ENCODE assay signal across 7 cellular contexts in the genomic region with DNA sequence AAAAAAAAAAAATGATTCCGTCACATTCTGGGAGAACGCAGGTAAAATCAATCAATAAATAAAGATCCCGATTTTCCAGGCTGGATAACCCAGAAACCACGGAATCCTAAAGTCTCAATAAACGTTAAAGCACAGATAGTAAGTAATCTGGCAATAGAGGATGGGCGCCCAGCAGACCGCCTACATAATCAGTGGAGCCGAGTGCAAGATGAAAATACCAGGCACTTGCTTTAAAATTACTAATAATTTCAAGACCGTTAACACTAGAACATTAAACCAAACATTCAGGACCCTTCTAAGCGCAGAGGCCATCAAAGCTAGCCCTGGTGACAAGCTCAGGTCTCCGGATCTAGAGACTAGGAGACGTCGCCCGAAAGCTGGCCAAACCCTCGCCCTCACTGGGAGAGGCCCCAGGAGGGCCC. TPM values are rescaled to one million over a fixed set of nuclear protein-coding genes. Genes with fewer than 3 reads are reported as not detected.
DNase-seq lines count a peak whose midpoint lies in the region; ATAC-seq and TF ChIP-seq lines count a peak whose summit lies in the region.

No MANE protein-coding gene starts in this region.

- peaks cover 28% of the 10 kb centered on the region for H3K4me1 Mint-ChIP-seq in activated CD8-positive, alpha-beta T cell treated with anti-CD3 and anti-CD28 coated beads for 36 hours (ENCODE audit: low read depth)
- peaks cover 25 to 29% of the 10 kb centered on the region in 2 donors for H3K4me1 Mint-ChIP-seq in stimulated activated naive B cell treated with anti-CD40 and anti-IgM and Interleukin-4, amounts not matched to agents 10 μg/mL and 1 μg/mL and 100 μg/mL, for 72 hours

- peaks cover 18% of the 10 kb centered on the region for H3K36me3 Mint-ChIP-seq in activated CD8-positive, alpha-beta T cell treated with anti-CD3 and anti-CD28 coated beads for 36 hours (ENCODE audit: low read depth)
- peaks cover 15 to 32% of the 10 kb centered on the region in 2 donors for H3K36me3 Mint-ChIP-seq in stimulated activated naive B cell treated with anti-CD40 and anti-IgM and Interleukin-4, amounts not matched to agents 10 μg/mL and 1 μg/mL and 100 μg/mL, for 72 hours

- no CpG with 5 or more reads among the region's 15 CpGs for WGBS in iPS DF 6.9 (ENCODE audit: insufficient coverage, insufficient read length)

- H3K9me3 Mint-ChIP-seq in activated CD8-positive, alpha-beta T cell treated with anti-CD3 and anti-CD28 coated beads for 36 hours = no peaks in the 10 kb centered on the region
- H3K9me3 Mint-ChIP-seq in stimulated activated naive B cell treated with anti-CD40 and anti-IgM and Interleukin-4, amounts not matched to agents 10 μg/mL and 1 μg/mL and 100 μg/mL, for 72 hours = no peaks in the 10 kb centered on the region

- H3K27me3 ChIP-seq in HL-60 (ENCODE audit: insufficient read depth, poor library complexity, severe bottlenecking) (no peaks in the 10 kb centered on the region), iPS DF 6.9 (ENCODE audit: control insufficient read depth, insufficient read depth, low read length) (no peaks in the 10 kb centered on the region)

- 0 out of 2 replicates have a peak, but pooled peaks cover 2% of the 10 kb centered on the region for H3K36me3 ChIP-seq in iPS DF 6.9 (ENCODE audit: control insufficient read depth, insufficient read depth, low read length)

- intact Hi-C loops in activated CD8-positive, alpha-beta T cell treated with anti-CD3 and anti-CD28 coated beads for 36 hours (cut with micrococcal nuclease) = no loop called here

- peak overlapping the region; percentile 98 for H3K4me3 Mint-ChIP-seq in activated CD8-positive, alpha-beta T cell treated with anti-CD3 and anti-CD28 coated beads for 36 hours
- peak overlapping the region; percentile 97 to 99 for H3K4me3 Mint-ChIP-seq in stimulated activated naive B cell treated with anti-CD40 and anti-IgM and Interleukin-4, amounts not matched to agents 10 μg/mL and 1 μg/mL and 100 μg/mL, for 72 hours

- no peak for TF ChIP-seq CTCF in HL-60 (IDR thresholded peaks at IDR 0.05; ENCODE audit: insufficient read depth, low read length)
- no peak for TF ChIP-seq CTCF in activated CD8-positive, alpha-beta T cell treated with anti-CD3 and anti-CD28 coated beads for 36 hours (IDR thresholded peaks at IDR 0.05)

- POLR2A ChIA-PET in activated CD8-positive, alpha-beta T cell treated with anti-CD3 and anti-CD28 coated beads for 36 hours (lab: Charles Lee) = interaction anchor here (0.9 to 7.0 kb wide), 17 partner anchors 9 to 125 kb away, joined by 3 to 62 read pairs (median 11); a partner anchor contains a TSS

- H3K4me1 ChIP-seq in iPS DF 6.9 (ENCODE audit: control insufficient read depth, insufficient read depth, low read length) = no peaks in the 10 kb centered on the region

- H3K4me3 ChIP-seq in HL-60 (replicated peaks; ENCODE audit: insufficient read depth, low read length) (peak overlapping the region; percentile 65), iPS DF 6.9 (ENCODE audit: low read length) (peak overlapping the region; percentile 83)

- peak overlapping the region; percentile 97 for H3K27ac ChIP-seq in HL-60 (replicated peaks)
- H3K27ac ChIP-seq in iPS DF 6.9 (ENCODE audit: low read length) = no peak overlapping the region

- peak overlapping the region; percentile 99 for H3K27ac Mint-ChIP-seq in activated CD8-positive, alpha-beta T cell treated with anti-CD3 and anti-CD28 coated beads for 36 hours
- H3K27ac Mint-ChIP-seq in stimulated activated naive B cell treated with anti-CD40 and anti-IgM and Interleukin-4, amounts not matched to agents 10 μg/mL and 1 μg/mL and 100 μg/mL, for 72 hours = peak overlapping the region; percentile 100

- ATAC-seq in activated CD8-positive, alpha-beta T cell treated with anti-CD3 and anti-CD28 coated beads for 36 hours = no peak
- ATAC-seq in stimulated activated naive B cell treated with anti-CD40 and anti-IgM and Interleukin-4, amounts not matched to agents 10 μg/mL and 1 μg/mL and 100 μg/mL, for 72 hours (replicated peaks) = no peak
- ATAC-seq in HG03457 (IDR thresholded peaks at IDR 0.05; ENCODE audit: unreplicated experiment) (no peak), GM18861 (IDR thresholded peaks at IDR 0.05; ENCODE audit: unreplicated experiment) (no peak)

- H3K27me3 Mint-ChIP-seq in activated CD8-positive, alpha-beta T cell treated with anti-CD3 and anti-CD28 coated beads for 36 hours = no peaks in the 10 kb centered on the region
- H3K27me3 Mint-ChIP-seq in stimulated activated naive B cell treated with anti-CD40 and anti-IgM and Interleukin-4, amounts not matched to agents 10 μg/mL and 1 μg/mL and 100 μg/mL, for 72 hours = no peaks in the 10 kb centered on the region

- CTCF ChIA-PET in activated CD8-positive, alpha-beta T cell treated with anti-CD3 and anti-CD28 coated beads for 36 hours (lab: Charles Lee) = interaction anchor here (1.2 to 6.0 kb wide), 11 partner anchors 18 to 481 kb away, joined by 4 to 37 read pairs (median 9); a partner anchor contains a TSS

- H3K9me3 ChIP-seq in iPS DF 6.9 (ENCODE audit: control insufficient read depth, insufficient read depth, low read length) = no peaks in the 10 kb centered on the region

- DNase-seq in HL-60 (ENCODE audit: low read depth in 1 of 2, low spot score in 1 of 2) = no peak
- DNase-seq in activated CD8-positive, alpha-beta T cell treated with anti-CD3 and anti-CD28 coated beads for 36 hours = no peak
- DNase-seq in iPS DF 6.9 (ENCODE audit: low read depth, low spot score) = no peak
- DNase-seq in stimulated activated naive B cell treated with anti-CD40 and anti-IgM and Interleukin-4, amounts not matched to agents 10 μg/mL and 1 μg/mL and 100 μg/mL, for 72 hours = no peak
- no peak for DNase-seq in DMS 273 treated with DMSO at 0.1 percent for 48 hours (lab: John Stamatoyannopoulos, UW)

RNA-seq across cellular contexts. Expression of a gene that starts 1.2 kb away (rescaled TPM):
- 10 to 100 TPM; 59.9 to 63.9 TPM for total RNA-seq in activated CD8-positive, alpha-beta T cell treated with anti-CD3 and anti-CD28 coated beads for 36 hours

RNA-seq across cellular contexts. Expression of a gene that starts 1.4 kb away (rescaled TPM):
- total RNA-seq in activated CD8-positive, alpha-beta T cell treated with anti-CD3 and anti-CD28 coated beads for 36 hours = 1 to 10 TPM; 1.8 to 2.5 TPM

RNA-seq across cellular contexts. Expression of a gene that starts 17.1 kb away (rescaled TPM):
- total RNA-seq in activated CD8-positive, alpha-beta T cell treated with anti-CD3 and anti-CD28 coated beads for 36 hours = under 1 TPM; 0.56 to 0.69 TPM

RNA-seq across cellular contexts. Expression of a gene that starts 19.3 kb away (rescaled TPM):
- total RNA-seq in activated CD8-positive, alpha-beta T cell treated with anti-CD3 and anti-CD28 coated beads for 36 hours = 10 to 100 TPM; 90.3 to 93.1 TPM

RNA-seq across cellular contexts. Expression of a gene that starts 22.6 kb away (rescaled TPM):
- 100 to 1,000 TPM; 451 to 460 TPM for total RNA-seq in activated CD8-positive, alpha-beta T cell treated with anti-CD3 and anti-CD28 coated beads for 36 hours
